1 cellular context compared by ENCODE assay signal in the genomic region with DNA sequence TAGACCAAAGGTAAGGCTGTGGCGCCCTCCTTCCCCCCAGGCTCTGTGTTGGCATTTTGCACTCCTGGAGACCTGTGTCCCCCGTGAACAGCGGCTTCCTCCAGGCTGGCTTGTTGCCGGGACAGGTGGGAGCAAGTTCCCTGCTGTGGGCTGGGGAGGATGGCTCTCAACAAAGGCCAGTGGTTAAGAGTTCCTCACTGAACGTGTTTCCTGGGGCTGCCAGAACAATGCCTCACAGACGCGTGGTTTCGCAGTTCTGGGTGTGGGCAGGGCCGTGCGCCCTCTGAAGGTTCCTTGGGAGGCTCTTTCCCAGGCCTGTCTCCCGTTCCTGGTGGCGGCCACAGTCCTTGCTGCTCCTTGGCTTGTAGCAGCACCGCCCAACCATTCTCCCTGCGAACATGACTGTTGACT.
TF ChIP-seq lines count a peak whose summit lies in the region.

No MANE protein-coding gene starts in this region.

TF ChIP-seq in GM23338, 12 proteins besides CTCF, POLR2A, EP300 and RAD21 (continued from another document):
- TF ChIP-seq, protein P1, sequence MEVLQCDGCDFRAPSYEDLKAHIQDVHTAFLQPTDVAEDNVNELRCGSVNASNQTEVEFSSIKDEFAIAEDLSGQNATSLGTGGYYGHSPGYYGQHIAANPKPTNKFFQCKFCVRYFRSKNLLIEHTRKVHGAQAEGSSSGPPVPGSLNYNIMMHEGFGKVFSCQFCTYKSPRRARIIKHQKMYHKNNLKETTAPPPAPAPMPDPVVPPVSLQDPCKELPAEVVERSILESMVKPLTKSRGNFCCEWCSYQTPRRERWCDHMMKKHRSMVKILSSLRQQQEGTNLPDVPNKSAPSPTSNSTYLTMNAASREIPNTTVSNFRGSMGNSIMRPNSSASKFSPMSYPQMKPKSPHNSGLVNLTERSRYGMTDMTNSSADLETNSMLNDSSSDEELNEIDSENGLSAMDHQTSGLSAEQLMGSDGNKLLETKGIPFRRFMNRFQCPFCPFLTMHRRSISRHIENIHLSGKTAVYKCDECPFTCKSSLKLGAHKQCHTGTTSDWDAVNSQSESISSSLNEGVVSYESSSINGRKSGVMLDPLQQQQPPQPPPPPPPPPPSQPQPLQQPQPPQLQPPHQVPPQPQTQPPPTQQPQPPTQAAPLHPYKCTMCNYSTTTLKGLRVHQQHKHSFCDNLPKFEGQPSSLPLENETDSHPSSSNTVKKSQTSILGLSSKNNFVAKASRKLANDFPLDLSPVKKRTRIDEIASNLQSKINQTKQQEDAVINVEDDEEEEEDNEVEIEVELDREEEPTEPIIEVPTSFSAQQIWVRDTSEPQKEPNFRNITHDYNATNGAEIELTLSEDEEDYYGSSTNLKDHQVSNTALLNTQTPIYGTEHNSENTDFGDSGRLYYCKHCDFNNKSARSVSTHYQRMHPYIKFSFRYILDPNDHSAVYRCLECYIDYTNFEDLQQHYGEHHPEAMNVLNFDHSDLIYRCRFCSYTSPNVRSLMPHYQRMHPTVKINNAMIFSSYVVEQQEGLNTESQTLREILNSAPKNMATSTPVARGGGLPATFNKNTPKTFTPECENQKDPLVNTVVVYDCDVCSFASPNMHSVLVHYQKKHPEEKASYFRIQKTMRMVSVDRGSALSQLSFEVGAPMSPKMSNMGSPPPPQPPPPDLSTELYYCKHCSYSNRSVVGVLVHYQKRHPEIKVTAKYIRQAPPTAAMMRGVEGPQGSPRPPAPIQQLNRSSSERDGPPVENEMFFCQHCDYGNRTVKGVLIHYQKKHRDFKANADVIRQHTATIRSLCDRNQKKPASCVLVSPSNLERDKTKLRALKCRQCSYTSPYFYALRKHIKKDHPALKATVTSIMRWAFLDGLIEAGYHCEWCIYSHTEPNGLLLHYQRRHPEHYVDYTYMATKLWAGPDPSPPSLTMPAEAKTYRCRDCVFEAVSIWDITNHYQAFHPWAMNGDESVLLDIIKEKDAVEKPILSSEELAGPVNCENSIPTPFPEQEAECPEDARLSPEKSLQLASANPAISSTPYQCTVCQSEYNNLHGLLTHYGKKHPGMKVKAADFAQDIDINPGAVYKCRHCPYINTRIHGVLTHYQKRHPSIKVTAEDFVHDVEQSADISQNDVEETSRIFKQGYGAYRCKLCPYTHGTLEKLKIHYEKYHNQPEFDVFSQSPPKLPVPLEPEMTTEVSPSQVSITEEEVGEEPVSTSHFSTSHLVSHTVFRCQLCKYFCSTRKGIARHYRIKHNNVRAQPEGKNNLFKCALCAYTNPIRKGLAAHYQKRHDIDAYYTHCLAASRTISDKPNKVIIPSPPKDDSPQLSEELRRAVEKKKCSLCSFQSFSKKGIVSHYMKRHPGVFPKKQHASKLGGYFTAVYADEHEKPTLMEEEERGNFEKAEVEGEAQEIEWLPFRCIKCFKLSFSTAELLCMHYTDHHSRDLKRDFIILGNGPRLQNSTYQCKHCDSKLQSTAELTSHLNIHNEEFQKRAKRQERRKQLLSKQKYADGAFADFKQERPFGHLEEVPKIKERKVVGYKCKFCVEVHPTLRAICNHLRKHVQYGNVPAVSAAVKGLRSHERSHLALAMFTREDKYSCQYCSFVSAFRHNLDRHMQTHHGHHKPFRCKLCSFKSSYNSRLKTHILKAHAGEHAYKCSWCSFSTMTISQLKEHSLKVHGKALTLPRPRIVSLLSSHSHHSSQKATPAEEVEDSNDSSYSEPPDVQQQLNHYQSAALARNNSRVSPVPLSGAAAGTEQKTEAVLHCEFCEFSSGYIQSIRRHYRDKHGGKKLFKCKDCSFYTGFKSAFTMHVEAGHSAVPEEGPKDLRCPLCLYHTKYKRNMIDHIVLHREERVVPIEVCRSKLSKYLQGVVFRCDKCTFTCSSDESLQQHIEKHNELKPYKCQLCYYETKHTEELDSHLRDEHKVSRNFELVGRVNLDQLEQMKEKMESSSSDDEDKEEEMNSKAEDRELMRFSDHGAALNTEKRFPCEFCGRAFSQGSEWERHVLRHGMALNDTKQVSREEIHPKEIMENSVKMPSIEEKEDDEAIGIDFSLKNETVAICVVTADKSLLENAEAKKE (CRISPR knock-in tag; IDR thresholded peaks at IDR 0.05): no peak
- TF ChIP-seq STAT1 (IDR thresholded peaks at IDR 0.05; ENCODE audit: unreplicated experiment): no peak
- TF ChIP-seq ZNF331 (CRISPR knock-in tag; IDR thresholded peaks at IDR 0.05; ENCODE audit: low read depth): no peak
- no peak for TF ChIP-seq NANOG (IDR thresholded peaks at IDR 0.05; ENCODE audit: borderline replicate concordance)
